In the genomic region with DNA sequence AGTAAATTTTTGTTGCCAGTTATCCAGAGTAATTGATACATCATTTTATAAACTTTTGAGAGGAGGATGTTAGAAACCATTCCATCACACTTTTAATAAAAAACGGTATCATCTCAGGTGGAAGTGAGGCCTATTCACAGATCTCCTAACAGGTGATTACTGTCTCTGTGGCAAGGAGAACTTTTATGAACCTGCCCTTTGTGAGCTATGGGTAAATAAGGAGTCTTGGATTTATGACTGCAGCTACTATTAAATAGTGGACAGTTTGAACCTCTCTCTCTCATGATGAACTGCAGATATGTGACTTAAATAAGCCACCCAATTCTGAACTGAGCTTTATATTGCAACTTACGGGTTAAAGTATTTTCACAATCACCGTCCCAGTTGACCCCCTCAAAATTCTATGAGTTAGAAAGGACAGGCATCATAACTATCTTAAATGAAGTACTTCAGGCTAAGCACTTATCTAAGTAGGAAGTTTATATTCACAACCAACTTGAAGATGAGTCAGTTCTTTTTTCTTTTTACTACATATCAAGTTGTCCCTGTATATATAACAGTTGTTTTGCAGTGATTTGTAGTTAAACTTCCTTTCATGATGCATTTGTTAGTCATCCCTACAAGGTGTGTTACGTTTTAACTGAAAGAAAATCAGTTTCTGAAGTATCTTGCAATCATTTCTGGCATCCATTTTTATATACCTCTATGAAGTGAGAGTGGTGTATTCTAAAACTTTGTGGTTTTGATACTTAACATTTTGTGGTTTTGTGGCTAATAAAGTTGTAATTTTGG, we compare ENCODE assay signal across 14 cellular contexts. TPM values are rescaled to one million over a fixed set of nuclear protein-coding genes. Genes with fewer than 3 reads are reported as not detected.
DNase-seq lines count a peak whose midpoint lies in the region; ATAC-seq and TF ChIP-seq lines count a peak whose summit lies in the region.
"Had no signal": no experiment of that assay in that cellular context is flagged by ENCODE, and none has a peak within 500 bp of the region (broad histone marks: within the 10 kb centered on the region; RNA-seq: fewer than 3 reads in every experiment).

No MANE protein-coding gene starts in this region.

- H3K4me3 ChIP-seq in PC-3 (ENCODE audit: low read length) (peak overlapping the region; percentile 45; the same call in 1 of the 2 replicates), endodermal cell (ENCODE audit: low read length) (no peak overlapping the region), smooth muscle cell (no peak overlapping the region), stomach (no peak overlapping the region)
- H3K4me3 ChIP-seq: spleen had no signal

- H4K20me1 ChIP-seq in PC-3 (ENCODE audit: low read length) (peaks cover 12% of the 10 kb centered on the region), smooth muscle cell (ENCODE audit: low read depth) (peaks cover 97% of the 10 kb centered on the region)

- H3K4me1 Mint-ChIP-seq in activated T-cell treated with anti-CD3 and anti-CD28 coated beads, Interleukin-2, amount 50 U/mL, for 24 hours (ENCODE audit: low read depth), result peaks cover 56% of the 10 kb centered on the region
- H3K4me1 Mint-ChIP-seq in endodermal cell, result peaks cover 15% of the 10 kb centered on the region

- H3K4me2 ChIP-seq in PC-3 (ENCODE audit: low read length) (peak overlapping the region; percentile 78), smooth muscle cell (peak overlapping the region; percentile 12)

- no peak for TF ChIP-seq CTCF in PC-3 (conservative IDR thresholded peaks at IDR 0.05; ENCODE audit: low read depth, low read length)
- no peak for TF ChIP-seq CTCF in endodermal cell (conservative IDR thresholded peaks at IDR 0.05)
- TF ChIP-seq CTCF in smooth muscle cell (IDR thresholded peaks at IDR 0.05; ENCODE audit: borderline replicate concordance, insufficient read depth, poor library complexity, severe bottlenecking), result no peak
- no peak for TF ChIP-seq CTCF in stomach (IDR thresholded peaks at IDR 0.05)

- DNase-seq in activated T-cell treated with anti-CD3 and anti-CD28 coated beads, Interleukin-2, amount 50 U/mL, for 24 hours, result no peak
- no peak for DNase-seq in activated T-cell treated with anti-CD3 and anti-CD28 coated beads, Interleukin-2, amount 50 U/mL, for 48 hours
- DNase-seq in PC-3 (peak; percentile 84), endodermal cell (no peak), smooth muscle cell (lab: John Stamatoyannopoulos, UW; ENCODE audit: unreplicated experiment) (no peak), HUDEP-2 (lab: John Stamatoyannopoulos, UW; ENCODE audit: unreplicated experiment in 76 of 76) (no peak), stomach (no peak)
- DNase-seq in stimulated activated CD4-positive, alpha-beta T cell treated with anti-CD3 and anti-CD28 coated beads, Interleukin-4, amount 100 ng/mL, for 1 hour, result no peak
- DNase-seq: activated CD4-positive, alpha-beta memory T cell treated with anti-CD3 and anti-CD28 coated beads, Interleukin-2, amount 10 ng/mL, durations not matched to agents 7 days and 5 days; amygdala; naive thymus-derived CD8-positive, alpha-beta T cell; NCI-H1048; NCI-H510A treated with DMSO at 0.1 percent for 48 hours; spleen had no signal

- POLR2A ChIA-PET in PC-3 (lab: Charles Lee; ENCODE audit: unreplicated experiment), result no interaction called here

- H3K9ac ChIP-seq in PC-3 (ENCODE audit: low read length), result peak overlapping the region; percentile 59
- no peak overlapping the region for H3K9ac ChIP-seq in endodermal cell (ENCODE audit: extremely low read depth, low read length, poor library complexity, severe bottlenecking)
- H3K9ac ChIP-seq in smooth muscle cell (ENCODE audit: low read depth), result no peak overlapping the region

- TF ChIP-seq POLR2A in stomach (IDR thresholded peaks at IDR 0.05), result no peak

- peaks cover 16% of the 10 kb centered on the region for H3F3A ChIP-seq in PC-3 (ENCODE audit: low read length, unreplicated experiment)
- H3F3A ChIP-seq in smooth muscle cell (ENCODE audit: low read depth), result no peaks in the 10 kb centered on the region

- H3K27me3 ChIP-seq in PC-3 (ENCODE audit: low read length), result no peaks in the 10 kb centered on the region
- H3K27me3 ChIP-seq in endodermal cell (ENCODE audit: control insufficient read depth, insufficient read depth, low read length, poor library complexity, severe bottlenecking), result no peaks in the 10 kb centered on the region
- H3K27me3 ChIP-seq in smooth muscle cell (ENCODE audit: low read depth), result no peaks in the 10 kb centered on the region
- no peaks in the 10 kb centered on the region for H3K27me3 ChIP-seq in stomach
- H3K27me3 ChIP-seq: spleen had no signal

- H3K9me2 ChIP-seq in PC-3 (replicated peaks; ENCODE audit: low read length), result no peaks in the 10 kb centered on the region

- ATAC-seq in PC-3, result peak; percentile 91
- ATAC-seq: naive thymus-derived CD8-positive, alpha-beta T cell had no signal

- no peak overlapping the region for H2AFZ ChIP-seq in PC-3 (ENCODE audit: low read length)
- H2AFZ ChIP-seq in smooth muscle cell (ENCODE audit: low read depth), result no peak overlapping the region

- H3K36me3 Mint-ChIP-seq in activated T-cell treated with anti-CD3 and anti-CD28 coated beads, Interleukin-2, amount 50 U/mL, for 24 hours (ENCODE audit: low read depth), result peaks cover 17% of the 10 kb centered on the region
- H3K36me3 Mint-ChIP-seq in endodermal cell (ENCODE audit: low read depth), result peaks cover 8% of the 10 kb centered on the region

- H3K36me3 ChIP-seq in PC-3 (ENCODE audit: low read depth, low read length), result no peaks in the 10 kb centered on the region
- H3K36me3 ChIP-seq in endodermal cell (ENCODE audit: control insufficient read depth, insufficient read depth, low read length), result peaks cover 4% of the 10 kb centered on the region
- H3K36me3 ChIP-seq in smooth muscle cell (ENCODE audit: low read depth), result no peaks in the 10 kb centered on the region
- H3K36me3 ChIP-seq in stomach, result peaks cover 0 to 6% (median 0%) of the 10 kb centered on the region in 4 donors

- CTCF ChIA-PET in PC-3 (lab: Charles Lee), result interaction anchor here (0.7 kb wide), 1 partner anchor 25 kb away, joined by 5 read pairs; no protein-coding TSS in a partner anchor

- H3K27ac Mint-ChIP-seq in activated T-cell treated with anti-CD3 and anti-CD28 coated beads, Interleukin-2, amount 50 U/mL, for 24 hours, result peak overlapping the region; percentile 39
- peak overlapping the region; percentile 48 for H3K27ac Mint-ChIP-seq in endodermal cell
- H3K27ac Mint-ChIP-seq: activated CD4-positive, alpha-beta memory T cell treated with anti-CD3 and anti-CD28 coated beads, Interleukin-2, amount 10 ng/mL, durations not matched to agents 7 days and 5 days had no signal

- H3K9me3 Mint-ChIP-seq in activated T-cell treated with anti-CD3 and anti-CD28 coated beads, Interleukin-2, amount 50 U/mL, for 24 hours, result no peaks in the 10 kb centered on the region
- H3K9me3 Mint-ChIP-seq in endodermal cell, result no peaks in the 10 kb centered on the region
- H3K9me3 Mint-ChIP-seq: activated CD4-positive, alpha-beta memory T cell treated with anti-CD3 and anti-CD28 coated beads, Interleukin-2, amount 10 ng/mL, durations not matched to agents 7 days and 5 days; naive thymus-derived CD8-positive, alpha-beta T cell had no signal

- no peaks in the 10 kb centered on the region for H3K27me3 Mint-ChIP-seq in activated T-cell treated with anti-CD3 and anti-CD28 coated beads, Interleukin-2, amount 50 U/mL, for 24 hours
- H3K27me3 Mint-ChIP-seq in endodermal cell (ENCODE audit: insufficient read depth), result no peaks in the 10 kb centered on the region
- H3K27me3 Mint-ChIP-seq: activated CD4-positive, alpha-beta memory T cell treated with anti-CD3 and anti-CD28 coated beads, Interleukin-2, amount 10 ng/mL, durations not matched to agents 7 days and 5 days; naive thymus-derived CD8-positive, alpha-beta T cell had no signal

- H3K4me1 ChIP-seq in PC-3 (ENCODE audit: insufficient read depth, low read length) (peaks cover 30% of the 10 kb centered on the region), endodermal cell (ENCODE audit: control insufficient read depth, insufficient read depth, low read length) (peaks cover 8% of the 10 kb centered on the region), smooth muscle cell (ENCODE audit: low read depth) (no peaks in the 10 kb centered on the region), stomach (peaks cover 0 to 34% (median 16%) of the 10 kb centered on the region in 4 donors)

- no TSS peak for BruUV-seq in PC-3 (replicated peaks; lab: Mats Ljungman, UMichigan)

- H3K27ac ChIP-seq in PC-3 (ENCODE audit: low read length) (peak overlapping the region; percentile 95), endodermal cell (ENCODE audit: low read depth, low read length) (no peak overlapping the region), smooth muscle cell (ENCODE audit: low read depth) (no peak overlapping the region), stomach (peak overlapping the region in 1 of 5 donors; percentile 4)
- H3K27ac ChIP-seq: spleen had no signal

- WGBS in endodermal cell (ENCODE audit: insufficient coverage in 1 of 2, insufficient read length in 1 of 2), 2 experiments, result 93 to 94% methylated on average over 2 to 4 of the region's 4 CpGs
- 44% methylated on average over 4 of the region's 4 CpGs for WGBS in smooth muscle cell (ENCODE audit: low lambda C conversion rate)
- 68 to 77% (median 76%) methylated on average over 4 of the region's 4 CpGs for WGBS in stomach, 5 donors

- H3K9me3 ChIP-seq in PC-3 (ENCODE audit: low read length), result no peaks in the 10 kb centered on the region
- no peaks in the 10 kb centered on the region for H3K9me3 ChIP-seq in endodermal cell (ENCODE audit: control insufficient read depth, low read length)
- H3K9me3 ChIP-seq in smooth muscle cell (replicated peaks; ENCODE audit: low read depth), result no peaks in the 10 kb centered on the region
- H3K9me3 ChIP-seq in stomach, result no peaks in the 10 kb centered on the region
- H3K9me3 ChIP-seq: spleen had no signal

- no peak overlapping the region for H3K4me3 Mint-ChIP-seq in activated T-cell treated with anti-CD3 and anti-CD28 coated beads, Interleukin-2, amount 50 U/mL, for 24 hours
- no peak overlapping the region for H3K4me3 Mint-ChIP-seq in endodermal cell
- H3K4me3 Mint-ChIP-seq: activated CD4-positive, alpha-beta memory T cell treated with anti-CD3 and anti-CD28 coated beads, Interleukin-2, amount 10 ng/mL, durations not matched to agents 7 days and 5 days had no signal

- no peak for TF ChIP-seq EP300 in stomach (IDR thresholded peaks at IDR 0.05)

- intact Hi-C loops in PC-3 (cut with micrococcal nuclease), result loop anchor here (5.0 kb wide), 2 partner anchors 33 to 67 kb away; no protein-coding TSS in a partner anchor
- intact Hi-C loops in stomach (cut with DNase I; ENCODE audit: low total_unique reads), result no loop called here

- H3K79me2 ChIP-seq in PC-3 (ENCODE audit: low read length) (peaks cover 45% of the 10 kb centered on the region), smooth muscle cell (ENCODE audit: low read depth) (peaks cover 39% of the 10 kb centered on the region)

RNA-seq across cellular contexts. Expression of gene ZFAND6, which starts 45.9 kb away (rescaled TPM):
- total RNA-seq in PC-3 (2014; rRNA removed) (50.2 and 96.6 TPM in 2 replicates), endodermal cell (10 to 100 TPM; 84.5 to 86.2 TPM), smooth muscle cell (144 and 165 TPM in 2 replicates), stomach (100 to 1,000 TPM in 2 of 5 donors, 10 to 100 TPM in 3; 12.2 to 271 (median 61.9) TPM)
- 122 TPM for polyA plus RNA-seq in endodermal cell (2013, experiment 1 of 2)
- 123 TPM for polyA plus RNA-seq in endodermal cell (2013, experiment 2 of 2)
- polyA plus RNA-seq in smooth muscle cell (78.4 and 81.9 TPM in 2 replicates), stomach (100 to 1,000 TPM in 1 of 3 donors, 10 to 100 TPM in 2; 41.5 to 113 (median 71.0) TPM)

RNA-seq across cellular contexts. Expression of gene FAH, which starts 47.4 kb away (rescaled TPM):
- 55.4 and 59.4 TPM in 2 replicates for total RNA-seq in PC-3 (2014; rRNA removed)
- total RNA-seq in endodermal cell, result 10 to 100 TPM; 11.9 to 14.2 TPM
- 19.5 TPM for polyA plus RNA-seq in endodermal cell (2013, experiment 1 of 2)
- polyA plus RNA-seq in endodermal cell (2013, experiment 2 of 2), result 15.9 TPM
- 18.3 and 26.8 TPM in 2 replicates for total RNA-seq in smooth muscle cell
- polyA plus RNA-seq in smooth muscle cell, result 36.7 and 43.5 TPM in 2 replicates
- total RNA-seq in stomach, result 10 to 100 TPM in 4 of 5 donors, 1 to 10 TPM in 1; 7.6 to 40.6 (median 14.3) TPM
- polyA plus RNA-seq in stomach, result 10 to 100 TPM; 18.2 to 24.3 (median 20.7) TPM
